1 cellular context compared by ENCODE assay signal in genomic region chr12:68821357-68822188, GRCh38.
TF ChIP-seq lines count a peak whose summit lies in the region.

No MANE protein-coding gene starts in this region.

TF ChIP-seq in HepG2, 621 proteins besides CTCF, POLR2A, EP300 and RAD21 (continued from another document):
- TF ChIP-seq ZNF770 (CRISPR knock-in tag; IDR thresholded peaks at IDR 0.05): peak; percentile 91
- TF ChIP-seq HINFP (CRISPR knock-in tag; IDR thresholded peaks at IDR 0.05; ENCODE audit: low read depth): no peak
- no peak for TF ChIP-seq ZNF646 (CRISPR knock-in tag; IDR thresholded peaks at IDR 0.05)
- TF ChIP-seq RBFOX2 (IDR thresholded peaks at IDR 0.05; ENCODE audit: low read depth, low read length): peak; percentile 69
TF ChIP-seq in HepG2: peak in this region for 5.
